In the genomic region with DNA sequence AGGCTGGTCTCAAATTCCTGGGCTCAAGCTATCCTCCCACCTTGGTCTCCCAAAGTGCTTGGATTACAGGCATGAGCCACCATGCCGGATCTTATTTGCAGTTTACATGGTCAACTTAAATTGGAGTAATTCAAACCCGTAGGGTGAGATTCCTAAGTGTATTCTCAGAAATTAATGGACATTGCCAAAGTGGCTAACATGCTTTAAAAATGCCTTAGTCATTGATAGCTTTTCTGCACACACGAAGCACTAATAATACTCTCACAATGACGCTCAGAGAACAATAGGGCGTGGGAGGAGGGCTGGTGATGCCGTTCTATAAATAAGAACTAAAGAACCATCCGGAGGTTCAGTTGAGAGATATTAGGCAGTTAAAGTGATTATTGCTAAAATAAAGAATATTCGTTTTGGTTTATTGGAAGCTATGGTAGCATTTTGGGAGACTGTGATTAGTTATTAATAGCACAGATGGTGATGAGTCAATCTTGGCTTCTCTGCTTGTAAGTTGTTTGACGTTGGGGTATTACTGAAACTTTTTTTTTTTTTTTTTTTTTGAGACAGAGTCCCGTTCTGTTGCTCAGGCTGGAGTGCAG, we compare ENCODE assay signal across 1 cellular context.
TF ChIP-seq lines count a peak whose summit lies in the region.

No MANE protein-coding gene starts in this region.

TF ChIP-seq in GM12878, 131 proteins besides CTCF, POLR2A, EP300 and RAD21 (continues in another document):
- TF ChIP-seq ATF7 (IDR thresholded peaks at IDR 0.05; ENCODE audit: low read depth) = peak; percentile 81
- no peak for TF ChIP-seq YBX1 (IDR thresholded peaks at IDR 0.05)
- no peak for TF ChIP-seq PAX8 (IDR thresholded peaks at IDR 0.05)
- no peak for TF ChIP-seq TCF7 (IDR thresholded peaks at IDR 0.05; ENCODE audit: borderline replicate concordance)
- no peak for TF ChIP-seq RCOR1 (conservative IDR thresholded peaks at IDR 0.05; ENCODE audit: low read depth, low read length)
- TF ChIP-seq DPF2 (IDR thresholded peaks at IDR 0.05) = peak; percentile 86
- no peak for TF ChIP-seq SMC3 (IDR thresholded peaks at IDR 0.05; ENCODE audit: borderline replicate concordance, low read length)
- no peak for TF ChIP-seq CHD4 (IDR thresholded peaks at IDR 0.05)
- TF ChIP-seq, protein P1, sequence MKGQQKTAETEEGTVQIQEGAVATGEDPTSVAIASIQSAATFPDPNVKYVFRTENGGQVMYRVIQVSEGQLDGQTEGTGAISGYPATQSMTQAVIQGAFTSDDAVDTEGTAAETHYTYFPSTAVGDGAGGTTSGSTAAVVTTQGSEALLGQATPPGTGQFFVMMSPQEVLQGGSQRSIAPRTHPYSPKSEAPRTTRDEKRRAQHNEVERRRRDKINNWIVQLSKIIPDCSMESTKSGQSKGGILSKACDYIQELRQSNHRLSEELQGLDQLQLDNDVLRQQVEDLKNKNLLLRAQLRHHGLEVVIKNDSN (IDR thresholded peaks at IDR 0.05; ENCODE audit: borderline replicate concordance, extremely low read length, insufficient read depth, low read depth, low read length) = no peak
- TF ChIP-seq, protein P2, sequence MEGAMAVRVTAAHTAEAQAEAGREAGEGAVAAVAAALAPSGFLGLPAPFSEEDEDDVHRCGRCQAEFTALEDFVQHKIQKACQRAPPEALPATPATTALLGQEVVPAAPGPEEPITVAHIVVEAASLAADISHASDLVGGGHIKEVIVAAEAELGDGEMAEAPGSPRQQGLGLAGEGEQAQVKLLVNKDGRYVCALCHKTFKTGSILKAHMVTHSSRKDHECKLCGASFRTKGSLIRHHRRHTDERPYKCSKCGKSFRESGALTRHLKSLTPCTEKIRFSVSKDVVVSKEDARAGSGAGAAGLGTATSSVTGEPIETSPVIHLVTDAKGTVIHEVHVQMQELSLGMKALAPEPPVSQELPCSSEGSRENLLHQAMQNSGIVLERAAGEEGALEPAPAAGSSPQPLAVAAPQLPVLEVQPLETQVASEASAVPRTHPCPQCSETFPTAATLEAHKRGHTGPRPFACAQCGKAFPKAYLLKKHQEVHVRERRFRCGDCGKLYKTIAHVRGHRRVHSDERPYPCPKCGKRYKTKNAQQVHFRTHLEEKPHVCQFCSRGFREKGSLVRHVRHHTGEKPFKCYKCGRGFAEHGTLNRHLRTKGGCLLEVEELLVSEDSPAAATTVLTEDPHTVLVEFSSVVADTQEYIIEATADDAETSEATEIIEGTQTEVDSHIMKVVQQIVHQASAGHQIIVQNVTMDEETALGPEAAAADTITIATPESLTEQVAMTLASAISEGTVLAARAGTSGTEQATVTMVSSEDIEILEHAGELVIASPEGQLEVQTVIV (IDR thresholded peaks at IDR 0.05; ENCODE audit: borderline replicate concordance, partially characterized antibody) = no peak
- TF ChIP-seq NR2C2 (IDR thresholded peaks at IDR 0.05; ENCODE audit: borderline replicate concordance, control insufficient read depth, insufficient read length, low read depth) = no peak
- no peak for TF ChIP-seq NFXL1 (IDR thresholded peaks at IDR 0.05; ENCODE audit: borderline replicate concordance)
- no peak for TF ChIP-seq TAF1 (IDR thresholded peaks at IDR 0.05; ENCODE audit: borderline replicate concordance, low read depth, low read length)
- no peak for TF ChIP-seq ASH2L (IDR thresholded peaks at IDR 0.05; ENCODE audit: borderline replicate concordance, low read depth)
- no peak for TF ChIP-seq KLF5 (IDR thresholded peaks at IDR 0.05; ENCODE audit: partially characterized antibody)
- no peak for TF ChIP-seq STAT1 (conservative IDR thresholded peaks at IDR 0.05)
- TF ChIP-seq EGR1 (IDR thresholded peaks at IDR 0.05; ENCODE audit: borderline replicate concordance in 1 of 2, low read depth in 2 of 2, low read length in 2 of 2) = no peak
- TF ChIP-seq POLR2AphosphoS5 (IDR thresholded peaks at IDR 0.05; ENCODE audit: low read length) = no peak
- TF ChIP-seq, protein P3, sequence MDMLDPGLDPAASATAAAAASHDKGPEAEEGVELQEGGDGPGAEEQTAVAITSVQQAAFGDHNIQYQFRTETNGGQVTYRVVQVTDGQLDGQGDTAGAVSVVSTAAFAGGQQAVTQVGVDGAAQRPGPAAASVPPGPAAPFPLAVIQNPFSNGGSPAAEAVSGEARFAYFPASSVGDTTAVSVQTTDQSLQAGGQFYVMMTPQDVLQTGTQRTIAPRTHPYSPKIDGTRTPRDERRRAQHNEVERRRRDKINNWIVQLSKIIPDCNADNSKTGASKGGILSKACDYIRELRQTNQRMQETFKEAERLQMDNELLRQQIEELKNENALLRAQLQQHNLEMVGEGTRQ (IDR thresholded peaks at IDR 0.05; ENCODE audit: borderline replicate concordance, low read depth, low read length) = no peak
- no peak for TF ChIP-seq ZNF24 (IDR thresholded peaks at IDR 0.05)
- TF ChIP-seq SMAD1 (IDR thresholded peaks at IDR 0.05; ENCODE audit: low read depth, partially characterized antibody) = no peak
- TF ChIP-seq JUNB (IDR thresholded peaks at IDR 0.05) = peak; percentile 41
- TF ChIP-seq, protein P4, sequence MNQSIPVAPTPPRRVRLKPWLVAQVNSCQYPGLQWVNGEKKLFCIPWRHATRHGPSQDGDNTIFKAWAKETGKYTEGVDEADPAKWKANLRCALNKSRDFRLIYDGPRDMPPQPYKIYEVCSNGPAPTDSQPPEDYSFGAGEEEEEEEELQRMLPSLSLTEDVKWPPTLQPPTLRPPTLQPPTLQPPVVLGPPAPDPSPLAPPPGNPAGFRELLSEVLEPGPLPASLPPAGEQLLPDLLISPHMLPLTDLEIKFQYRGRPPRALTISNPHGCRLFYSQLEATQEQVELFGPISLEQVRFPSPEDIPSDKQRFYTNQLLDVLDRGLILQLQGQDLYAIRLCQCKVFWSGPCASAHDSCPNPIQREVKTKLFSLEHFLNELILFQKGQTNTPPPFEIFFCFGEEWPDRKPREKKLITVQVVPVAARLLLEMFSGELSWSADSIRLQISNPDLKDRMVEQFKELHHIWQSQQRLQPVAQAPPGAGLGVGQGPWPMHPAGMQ (IDR thresholded peaks at IDR 0.05; ENCODE audit: borderline replicate concordance) = no peak
- no peak for TF ChIP-seq STAT3 (IDR thresholded peaks at IDR 0.05; ENCODE audit: low read depth, low read length)
- no peak for TF ChIP-seq TBL1XR1 (IDR thresholded peaks at IDR 0.05; ENCODE audit: low read depth, low read length)
- TF ChIP-seq TCF3 (IDR thresholded peaks at IDR 0.05; ENCODE audit: borderline replicate concordance, insufficient read depth, low read depth, low read length) = no peak
- TF ChIP-seq MTA3 (IDR thresholded peaks at IDR 0.05; ENCODE audit: borderline replicate concordance, low read length) = no peak
- TF ChIP-seq, protein P5, sequence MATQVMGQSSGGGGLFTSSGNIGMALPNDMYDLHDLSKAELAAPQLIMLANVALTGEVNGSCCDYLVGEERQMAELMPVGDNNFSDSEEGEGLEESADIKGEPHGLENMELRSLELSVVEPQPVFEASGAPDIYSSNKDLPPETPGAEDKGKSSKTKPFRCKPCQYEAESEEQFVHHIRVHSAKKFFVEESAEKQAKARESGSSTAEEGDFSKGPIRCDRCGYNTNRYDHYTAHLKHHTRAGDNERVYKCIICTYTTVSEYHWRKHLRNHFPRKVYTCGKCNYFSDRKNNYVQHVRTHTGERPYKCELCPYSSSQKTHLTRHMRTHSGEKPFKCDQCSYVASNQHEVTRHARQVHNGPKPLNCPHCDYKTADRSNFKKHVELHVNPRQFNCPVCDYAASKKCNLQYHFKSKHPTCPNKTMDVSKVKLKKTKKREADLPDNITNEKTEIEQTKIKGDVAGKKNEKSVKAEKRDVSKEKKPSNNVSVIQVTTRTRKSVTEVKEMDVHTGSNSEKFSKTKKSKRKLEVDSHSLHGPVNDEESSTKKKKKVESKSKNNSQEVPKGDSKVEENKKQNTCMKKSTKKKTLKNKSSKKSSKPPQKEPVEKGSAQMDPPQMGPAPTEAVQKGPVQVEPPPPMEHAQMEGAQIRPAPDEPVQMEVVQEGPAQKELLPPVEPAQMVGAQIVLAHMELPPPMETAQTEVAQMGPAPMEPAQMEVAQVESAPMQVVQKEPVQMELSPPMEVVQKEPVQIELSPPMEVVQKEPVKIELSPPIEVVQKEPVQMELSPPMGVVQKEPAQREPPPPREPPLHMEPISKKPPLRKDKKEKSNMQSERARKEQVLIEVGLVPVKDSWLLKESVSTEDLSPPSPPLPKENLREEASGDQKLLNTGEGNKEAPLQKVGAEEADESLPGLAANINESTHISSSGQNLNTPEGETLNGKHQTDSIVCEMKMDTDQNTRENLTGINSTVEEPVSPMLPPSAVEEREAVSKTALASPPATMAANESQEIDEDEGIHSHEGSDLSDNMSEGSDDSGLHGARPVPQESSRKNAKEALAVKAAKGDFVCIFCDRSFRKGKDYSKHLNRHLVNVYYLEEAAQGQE (IDR thresholded peaks at IDR 0.05; ENCODE audit: low read depth, low read length) = no peak
- TF ChIP-seq, protein P6, sequence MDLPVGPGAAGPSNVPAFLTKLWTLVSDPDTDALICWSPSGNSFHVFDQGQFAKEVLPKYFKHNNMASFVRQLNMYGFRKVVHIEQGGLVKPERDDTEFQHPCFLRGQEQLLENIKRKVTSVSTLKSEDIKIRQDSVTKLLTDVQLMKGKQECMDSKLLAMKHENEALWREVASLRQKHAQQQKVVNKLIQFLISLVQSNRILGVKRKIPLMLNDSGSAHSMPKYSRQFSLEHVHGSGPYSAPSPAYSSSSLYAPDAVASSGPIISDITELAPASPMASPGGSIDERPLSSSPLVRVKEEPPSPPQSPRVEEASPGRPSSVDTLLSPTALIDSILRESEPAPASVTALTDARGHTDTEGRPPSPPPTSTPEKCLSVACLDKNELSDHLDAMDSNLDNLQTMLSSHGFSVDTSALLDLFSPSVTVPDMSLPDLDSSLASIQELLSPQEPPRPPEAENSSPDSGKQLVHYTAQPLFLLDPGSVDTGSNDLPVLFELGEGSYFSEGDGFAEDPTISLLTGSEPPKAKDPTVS (IDR thresholded peaks at IDR 0.05; ENCODE audit: low read depth, low read length) = no peak
- no peak for TF ChIP-seq NR2C1 (IDR thresholded peaks at IDR 0.05)
- TF ChIP-seq RELA (IDR thresholded peaks at IDR 0.05; ENCODE audit: borderline replicate concordance, partially characterized antibody) = no peak
- TF ChIP-seq IKZF1 (conservative IDR thresholded peaks at IDR 0.05) = peak; percentile 61; the same call in 1 of the 2 replicates
- TF ChIP-seq RBBP5 (conservative IDR thresholded peaks at IDR 0.05) = no peak
- TF ChIP-seq, protein P7, sequence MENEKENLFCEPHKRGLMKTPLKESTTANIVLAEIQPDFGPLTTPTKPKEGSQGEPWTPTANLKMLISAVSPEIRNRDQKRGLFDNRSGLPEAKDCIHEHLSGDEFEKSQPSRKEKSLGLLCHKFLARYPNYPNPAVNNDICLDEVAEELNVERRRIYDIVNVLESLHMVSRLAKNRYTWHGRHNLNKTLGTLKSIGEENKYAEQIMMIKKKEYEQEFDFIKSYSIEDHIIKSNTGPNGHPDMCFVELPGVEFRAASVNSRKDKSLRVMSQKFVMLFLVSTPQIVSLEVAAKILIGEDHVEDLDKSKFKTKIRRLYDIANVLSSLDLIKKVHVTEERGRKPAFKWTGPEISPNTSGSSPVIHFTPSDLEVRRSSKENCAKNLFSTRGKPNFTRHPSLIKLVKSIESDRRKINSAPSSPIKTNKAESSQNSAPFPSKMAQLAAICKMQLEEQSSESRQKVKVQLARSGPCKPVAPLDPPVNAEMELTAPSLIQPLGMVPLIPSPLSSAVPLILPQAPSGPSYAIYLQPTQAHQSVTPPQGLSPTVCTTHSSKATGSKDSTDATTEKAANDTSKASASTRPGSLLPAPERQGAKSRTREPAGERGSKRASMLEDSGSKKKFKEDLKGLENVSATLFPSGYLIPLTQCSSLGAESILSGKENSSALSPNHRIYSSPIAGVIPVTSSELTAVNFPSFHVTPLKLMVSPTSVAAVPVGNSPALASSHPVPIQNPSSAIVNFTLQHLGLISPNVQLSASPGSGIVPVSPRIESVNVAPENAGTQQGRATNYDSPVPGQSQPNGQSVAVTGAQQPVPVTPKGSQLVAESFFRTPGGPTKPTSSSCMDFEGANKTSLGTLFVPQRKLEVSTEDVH (IDR thresholded peaks at IDR 0.05; ENCODE audit: low read depth, partially characterized antibody) = no peak
- TF ChIP-seq HDAC6 (IDR thresholded peaks at IDR 0.05; ENCODE audit: unreplicated experiment) = no peak
- TF ChIP-seq, protein P8, sequence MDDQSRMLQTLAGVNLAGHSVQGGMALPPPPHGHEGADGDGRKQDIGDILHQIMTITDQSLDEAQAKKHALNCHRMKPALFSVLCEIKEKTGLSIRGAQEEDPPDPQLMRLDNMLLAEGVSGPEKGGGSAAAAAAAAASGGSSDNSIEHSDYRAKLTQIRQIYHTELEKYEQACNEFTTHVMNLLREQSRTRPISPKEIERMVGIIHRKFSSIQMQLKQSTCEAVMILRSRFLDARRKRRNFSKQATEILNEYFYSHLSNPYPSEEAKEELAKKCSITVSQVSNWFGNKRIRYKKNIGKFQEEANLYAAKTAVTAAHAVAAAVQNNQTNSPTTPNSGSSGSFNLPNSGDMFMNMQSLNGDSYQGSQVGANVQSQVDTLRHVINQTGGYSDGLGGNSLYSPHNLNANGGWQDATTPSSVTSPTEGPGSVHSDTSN (IDR thresholded peaks at IDR 0.05; ENCODE audit: insufficient replicate concordance, low read depth, low read length) = no peak
- TF ChIP-seq, protein P9, sequence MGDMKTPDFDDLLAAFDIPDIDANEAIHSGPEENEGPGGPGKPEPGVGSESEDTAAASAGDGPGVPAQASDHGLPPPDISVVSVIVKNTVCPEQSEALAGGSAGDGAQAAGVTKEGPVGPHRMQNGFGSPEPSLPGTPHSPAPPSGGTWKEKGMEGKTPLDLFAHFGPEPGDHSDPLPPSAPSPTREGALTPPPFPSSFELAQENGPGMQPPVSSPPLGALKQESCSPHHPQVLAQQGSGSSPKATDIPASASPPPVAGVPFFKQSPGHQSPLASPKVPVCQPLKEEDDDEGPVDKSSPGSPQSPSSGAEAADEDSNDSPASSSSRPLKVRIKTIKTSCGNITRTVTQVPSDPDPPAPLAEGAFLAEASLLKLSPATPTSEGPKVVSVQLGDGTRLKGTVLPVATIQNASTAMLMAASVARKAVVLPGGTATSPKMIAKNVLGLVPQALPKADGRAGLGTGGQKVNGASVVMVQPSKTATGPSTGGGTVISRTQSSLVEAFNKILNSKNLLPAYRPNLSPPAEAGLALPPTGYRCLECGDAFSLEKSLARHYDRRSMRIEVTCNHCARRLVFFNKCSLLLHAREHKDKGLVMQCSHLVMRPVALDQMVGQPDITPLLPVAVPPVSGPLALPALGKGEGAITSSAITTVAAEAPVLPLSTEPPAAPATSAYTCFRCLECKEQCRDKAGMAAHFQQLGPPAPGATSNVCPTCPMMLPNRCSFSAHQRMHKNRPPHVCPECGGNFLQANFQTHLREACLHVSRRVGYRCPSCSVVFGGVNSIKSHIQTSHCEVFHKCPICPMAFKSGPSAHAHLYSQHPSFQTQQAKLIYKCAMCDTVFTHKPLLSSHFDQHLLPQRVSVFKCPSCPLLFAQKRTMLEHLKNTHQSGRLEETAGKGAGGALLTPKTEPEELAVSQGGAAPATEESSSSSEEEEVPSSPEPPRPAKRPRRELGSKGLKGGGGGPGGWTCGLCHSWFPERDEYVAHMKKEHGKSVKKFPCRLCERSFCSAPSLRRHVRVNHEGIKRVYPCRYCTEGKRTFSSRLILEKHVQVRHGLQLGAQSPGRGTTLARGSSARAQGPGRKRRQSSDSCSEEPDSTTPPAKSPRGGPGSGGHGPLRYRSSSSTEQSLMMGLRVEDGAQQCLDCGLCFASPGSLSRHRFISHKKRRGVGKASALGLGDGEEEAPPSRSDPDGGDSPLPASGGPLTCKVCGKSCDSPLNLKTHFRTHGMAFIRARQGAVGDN (IDR thresholded peaks at IDR 0.05) = no peak
